Comparison of ENCODE assay signal across 21 cellular contexts in genomic region chr6:54958446-54958845, GRCh38.
"Had no signal": no experiment of that assay in that cellular context is flagged by ENCODE, and none has a peak within 500 bp of the region (broad histone marks: within the 10 kb centered on the region; RNA-seq: fewer than 3 reads in every experiment).

No MANE protein-coding gene starts in this region.

- H3K27me3 Mint-ChIP-seq: activated CD4-positive, alpha-beta T cell treated with anti-CD3 and anti-CD28 coated beads, Interleukin-2, amount 10 ng/mL, durations not matched to agents 24 days and 14 days; progenitor cell of endocrine pancreas; stimulated activated naive CD8-positive, alpha-beta T cell treated with anti-CD3 and anti-CD28 coated beads, Interleukin-15, amount 100 ng/mL, for 72 hours had no signal

- H3K4me1 Mint-ChIP-seq: activated CD4-positive, alpha-beta T cell treated with anti-CD3 and anti-CD28 coated beads, Interleukin-2, amount 10 ng/mL, durations not matched to agents 24 days and 14 days; neural crest cell; stimulated activated naive CD8-positive, alpha-beta T cell treated with anti-CD3 and anti-CD28 coated beads, Interleukin-15, amount 100 ng/mL, for 72 hours had no signal

- H3K4me3 Mint-ChIP-seq: activated CD4-positive, alpha-beta T cell treated with anti-CD3 and anti-CD28 coated beads, Interleukin-2, amount 10 ng/mL, durations not matched to agents 24 days and 14 days; activated CD8-positive, alpha-beta T cell treated with anti-CD3 and anti-CD28 coated beads, Interleukin-2, amount 10 ng/mL, durations not matched to agents 7 days and 5 days; activated T-cell treated with anti-CD3 and anti-CD28 coated beads, Interleukin-2, amount 50 U/mL, for 4 hours; neural crest cell; stimulated activated naive CD8-positive, alpha-beta T cell treated with anti-CD3 and anti-CD28 coated beads, Interleukin-15, amount 100 ng/mL, for 72 hours had no signal

- ATAC-seq: activated CD8-positive, alpha-beta T cell treated with anti-CD3 and anti-CD28 coated beads, Interleukin-2, amount 10 ng/mL, durations not matched to agents 7 days and 5 days; activated T-cell treated with anti-CD3 and anti-CD28 coated beads, Interleukin-2, amount 50 U/mL, for 4 hours; left lung; right lobe of liver; stimulated activated naive CD8-positive, alpha-beta T cell treated with anti-CD3 and anti-CD28 coated beads, Interleukin-15, amount 100 ng/mL, for 72 hours had no signal

- H3K9me3 ChIP-seq: ascending aorta, left lung, right lobe of liver, suprapubic skin had no signal

- DNase-seq: activated CD4-positive, alpha-beta T cell treated with anti-CD3 and anti-CD28 coated beads, Interleukin-2, amount 10 ng/mL, durations not matched to agents 24 days and 14 days; activated CD8-positive, alpha-beta memory T cell treated with anti-CD3 and anti-CD28 coated beads, Interleukin-2, amount 50 U/mL, for 4 hours; activated CD8-positive, alpha-beta T cell treated with anti-CD3 and anti-CD28 coated beads, Interleukin-2, amount 10 ng/mL, durations not matched to agents 7 days and 5 days; activated naive CD4-positive, alpha-beta T cell treated with anti-CD3 and anti-CD28 coated beads, Interleukin-2, amount 50 U/mL, for 16 hours; activated T-cell treated with anti-CD3 and anti-CD28 coated beads, Interleukin-2, amount 50 U/mL, for 4 hours; cortex of kidney; erythroblast; foreskin melanocyte; glutamatergic neuron; kidney; left lung; right lobe of liver; small intestine; stimulated activated CD4-positive, alpha-beta T cell treated with anti-CD3 and anti-CD28 coated beads, Interleukin-4, amount 100 ng/mL, for 1 hour; stimulated activated naive CD8-positive, alpha-beta T cell treated with anti-CD3 and anti-CD28 coated beads, Interleukin-15, amount 100 ng/mL, for 72 hours; T1000; trophoblast cell had no signal

- H3K4me3 ChIP-seq: ascending aorta, left lung, right lobe of liver, suprapubic skin had no signal

- H3K4me1 ChIP-seq: ascending aorta, left lung, right lobe of liver, suprapubic skin had no signal

- H3K36me3 ChIP-seq: ascending aorta, left lung, right lobe of liver, suprapubic skin had no signal

- H3K27ac Mint-ChIP-seq: activated CD4-positive, alpha-beta T cell treated with anti-CD3 and anti-CD28 coated beads, Interleukin-2, amount 10 ng/mL, durations not matched to agents 24 days and 14 days; activated CD8-positive, alpha-beta T cell treated with anti-CD3 and anti-CD28 coated beads, Interleukin-2, amount 10 ng/mL, durations not matched to agents 7 days and 5 days; progenitor cell of endocrine pancreas; stimulated activated naive CD8-positive, alpha-beta T cell treated with anti-CD3 and anti-CD28 coated beads, Interleukin-15, amount 100 ng/mL, for 72 hours had no signal

- H3K27me3 ChIP-seq: ascending aorta, left lung, right lobe of liver, suprapubic skin had no signal

- H3K9me3 Mint-ChIP-seq: neural crest cell; stimulated activated naive CD8-positive, alpha-beta T cell treated with anti-CD3 and anti-CD28 coated beads, Interleukin-15, amount 100 ng/mL, for 72 hours had no signal

- H3K27ac ChIP-seq: ascending aorta, left lung, right lobe of liver, suprapubic skin had no signal
